ENCODE assay signal across 1 cellular context in the genomic region with DNA sequence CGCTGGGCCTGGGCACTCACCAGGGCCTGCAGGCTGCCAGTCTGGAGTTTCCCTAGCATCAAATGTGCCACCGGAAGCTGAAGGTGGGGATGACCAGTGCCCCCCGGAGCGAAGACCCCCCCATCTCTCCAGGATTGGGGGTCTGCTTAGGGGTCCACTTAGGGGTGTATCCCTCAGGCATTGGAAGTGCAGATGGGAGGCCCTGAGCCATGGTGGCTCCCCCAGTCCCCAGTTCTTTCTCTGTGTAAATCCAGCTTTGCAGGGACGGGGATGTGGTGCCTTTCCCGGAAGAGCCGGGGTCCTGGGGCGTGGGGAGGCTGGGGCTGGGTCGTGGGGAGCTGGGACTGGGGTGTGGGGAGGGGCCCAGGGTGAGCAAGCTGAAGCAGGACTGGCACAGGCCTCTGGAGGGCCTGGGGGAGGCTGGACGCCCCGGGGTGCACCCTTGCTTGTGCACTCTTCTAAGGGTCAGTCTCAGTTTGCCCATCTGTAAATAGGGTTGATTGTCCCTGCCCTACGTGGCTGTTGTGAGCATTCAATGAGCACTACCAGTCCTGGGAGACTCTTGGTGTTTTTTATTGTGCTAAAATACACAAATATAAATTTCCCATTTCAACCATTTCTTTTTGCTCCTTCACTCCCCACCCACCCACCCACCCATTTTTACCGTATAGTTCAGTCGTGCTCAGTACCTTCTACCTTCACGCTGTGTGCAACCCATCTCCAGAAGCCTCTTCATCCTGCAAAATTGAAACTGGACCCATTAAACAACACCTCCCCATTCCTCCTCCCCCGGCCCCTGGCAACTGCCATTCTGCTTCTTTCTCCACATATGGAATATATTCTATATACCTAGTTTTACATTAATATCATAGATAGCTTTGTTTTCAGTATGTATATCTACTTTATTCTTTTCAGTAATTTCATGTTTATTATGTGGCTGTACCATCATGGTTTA.
TF ChIP-seq lines count a peak whose summit lies in the region.

No MANE protein-coding gene starts in this region.

TF ChIP-seq in HEK293, 187 proteins besides CTCF, POLR2A, EP300 and RAD21 (continued from another document):
- no peak for TF ChIP-seq ZNF280D (tag by site-specific recombination; IDR thresholded peaks at IDR 0.05)
- TF ChIP-seq, protein P1, sequence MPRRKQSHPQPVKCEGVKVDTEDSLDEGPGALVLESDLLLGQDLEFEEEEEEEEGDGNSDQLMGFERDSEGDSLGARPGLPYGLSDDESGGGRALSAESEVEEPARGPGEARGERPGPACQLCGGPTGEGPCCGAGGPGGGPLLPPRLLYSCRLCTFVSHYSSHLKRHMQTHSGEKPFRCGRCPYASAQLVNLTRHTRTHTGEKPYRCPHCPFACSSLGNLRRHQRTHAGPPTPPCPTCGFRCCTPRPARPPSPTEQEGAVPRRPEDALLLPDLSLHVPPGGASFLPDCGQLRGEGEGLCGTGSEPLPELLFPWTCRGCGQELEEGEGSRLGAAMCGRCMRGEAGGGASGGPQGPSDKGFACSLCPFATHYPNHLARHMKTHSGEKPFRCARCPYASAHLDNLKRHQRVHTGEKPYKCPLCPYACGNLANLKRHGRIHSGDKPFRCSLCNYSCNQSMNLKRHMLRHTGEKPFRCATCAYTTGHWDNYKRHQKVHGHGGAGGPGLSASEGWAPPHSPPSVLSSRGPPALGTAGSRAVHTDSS (tag by site-specific recombination; IDR thresholded peaks at IDR 0.05) = no peak
- no peak for TF ChIP-seq TSHZ1 (tag by site-specific recombination; IDR thresholded peaks at IDR 0.05; ENCODE audit: borderline replicate concordance)
- TF ChIP-seq ZNF571 (tag by site-specific recombination; IDR thresholded peaks at IDR 0.05) = no peak
